In the genomic region with DNA sequence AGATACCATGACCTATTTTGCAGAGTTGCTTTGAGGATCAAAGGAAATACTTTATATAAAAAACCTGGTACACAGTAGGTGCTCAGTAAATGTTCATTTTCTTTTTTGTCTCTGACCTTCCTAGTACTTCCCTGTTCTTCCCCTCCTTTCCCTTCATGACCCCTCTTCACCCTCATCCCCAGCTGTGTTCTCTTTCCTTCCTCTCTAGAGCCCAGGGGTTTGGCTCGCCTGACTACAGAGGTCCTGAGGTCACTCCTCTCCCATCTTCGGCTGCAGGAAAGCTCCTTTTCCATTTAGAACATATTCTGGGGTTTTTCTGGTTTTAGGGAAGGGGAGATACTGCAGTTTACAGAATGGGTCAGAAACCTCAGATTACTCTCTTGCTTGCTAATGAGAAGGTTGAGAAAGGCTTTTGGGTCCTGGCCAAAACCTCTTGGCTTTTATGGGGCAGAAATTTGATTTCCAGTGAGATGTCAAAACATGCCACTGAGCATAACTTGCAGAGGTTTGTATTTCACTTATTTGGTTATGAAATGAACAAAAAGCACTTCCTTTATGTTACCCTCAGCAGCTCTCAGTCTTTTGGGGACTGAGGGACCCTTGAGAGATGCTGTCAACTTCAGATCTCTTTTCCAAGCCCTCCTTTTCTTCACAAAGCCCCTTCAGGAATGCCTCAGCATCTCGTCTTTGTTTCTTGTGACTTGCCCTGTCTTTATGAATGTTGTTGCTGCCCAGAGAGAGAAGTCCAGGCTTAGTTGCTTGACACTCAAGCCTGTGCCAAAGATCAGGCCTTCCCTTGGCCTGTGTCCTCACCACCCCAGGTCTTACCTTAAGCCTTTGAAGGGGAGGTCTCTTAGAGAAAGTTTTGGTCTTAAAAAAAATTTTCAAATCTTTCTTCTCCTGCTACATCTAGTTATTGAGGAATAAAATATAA, we compare ENCODE assay signal across 11 cellular contexts.
A peak's percentile ranks its signal among the peaks of the same experiment; 100 is the strongest.
DNase-seq lines count a peak whose midpoint lies in the region; ATAC-seq and TF ChIP-seq lines count a peak whose summit lies in the region.
"Had no signal": no experiment of that assay in that cellular context is flagged by ENCODE, and none has a peak within 500 bp of the region (broad histone marks: within the 10 kb centered on the region; RNA-seq: fewer than 3 reads in every experiment).

No MANE protein-coding gene starts in this region.

- peak; percentile 80 for DNase-seq in M059J (ENCODE audit: low read depth)
- DNase-seq in cardiac fibroblast (ENCODE audit: low read depth in 2 of 2): peak; percentile 72 to 85
- peak in 1 of 2 donors; percentile 79 for DNase-seq in tibial artery
- no peak for DNase-seq in SIG-M5 treated with dmso at 0.1 percent for 504 hours (lab: John Stamatoyannopoulos, UW; ENCODE audit: unreplicated experiment)
- no peak for DNase-seq in MM.1S
- DNase-seq: anterior cingulate cortex, DMS153, left colon, NCI-H2107 had no signal

- no peaks in the 10 kb centered on the region for H4K20me1 ChIP-seq in MM.1S (ENCODE audit: insufficient read depth, low read length)

- H3K36me3 ChIP-seq in liver (ENCODE audit: control insufficient read depth in 4 of 4, insufficient read depth in 3 of 4, low read depth in 1 of 4, low read length in 3 of 4): no peaks in the 10 kb centered on the region
- no peaks in the 10 kb centered on the region for H3K36me3 ChIP-seq in tibial artery
- H3K36me3 ChIP-seq in MM.1S (replicated peaks; ENCODE audit: insufficient read depth, low read length): no peaks in the 10 kb centered on the region

- no peaks in the 10 kb centered on the region for H3K79me2 ChIP-seq in MM.1S (ENCODE audit: low read length)

- H3K4me3 ChIP-seq in cardiac fibroblast (replicated peaks in 1 of 2; ENCODE audit: low read depth in 2 of 2, low read length in 2 of 2) (no peak overlapping the region), liver (ENCODE audit: low read depth in 1 of 3, low read length in 3 of 3) (no peak overlapping the region), tibial artery (no peak overlapping the region), MM.1S (ENCODE audit: low read length) (no peak overlapping the region)

- peak; percentile 12 to 54 for TF ChIP-seq RAD21 in liver (IDR thresholded peaks at IDR 0.05)

- H3K9me2 ChIP-seq in MM.1S (replicated peaks; ENCODE audit: insufficient read depth, low read length): no peaks in the 10 kb centered on the region

- no peak overlapping the region for H3K4me2 ChIP-seq in MM.1S (ENCODE audit: low read depth, low read length)

- H3K27ac ChIP-seq in liver (ENCODE audit: low read depth in 1 of 2, low read length in 2 of 2) (peak overlapping the region in 1 of 2 donors; percentile 20), tibial artery (peak overlapping the region; percentile 41 to 69), MM.1S (ENCODE audit: low read length) (no peak overlapping the region)

- intact Hi-C loops in tibial artery (cut with DNase I; ENCODE audit: low total_unique reads): no loop called here

- 64% methylated on average over 3 of the region's 3 CpGs for WGBS in liver

- no peaks in the 10 kb centered on the region for H3F3A ChIP-seq in MM.1S (ENCODE audit: insufficient read depth, low read length)

- H3K4me1 ChIP-seq in liver (ENCODE audit: control insufficient read depth in 4 of 4, insufficient read depth in 4 of 4, low read length in 3 of 4) (peaks cover 1 to 15% (median 9%) of the 10 kb centered on the region in 4 donors), tibial artery (peaks cover 0 to 32% (median 18%) of the 10 kb centered on the region in 4 donors), MM.1S (ENCODE audit: low read length) (no peaks in the 10 kb centered on the region)

- no peak overlapping the region for H3K9ac ChIP-seq in liver (ENCODE audit: low read depth in 1 of 2, low read length in 2 of 2)
- H3K9ac ChIP-seq in MM.1S (ENCODE audit: low read length): no peak overlapping the region

- TF ChIP-seq CTCF in cardiac fibroblast (IDR thresholded peaks at IDR 0.05; ENCODE audit: low read depth, low read length) (no peak), liver (IDR thresholded peaks at IDR 0.05; ENCODE audit: low read depth, low read length, missing input control) (no peak), tibial artery (IDR thresholded peaks at IDR 0.05) (no peak), MM.1S (IDR thresholded peaks at IDR 0.05; ENCODE audit: low read length) (no peak)

- no peaks in the 10 kb centered on the region for H3K27me3 ChIP-seq in liver (ENCODE audit: control insufficient read depth in 4 of 4, insufficient read depth in 4 of 4, low read length in 3 of 4)
- no peaks in the 10 kb centered on the region for H3K27me3 ChIP-seq in tibial artery
- no peaks in the 10 kb centered on the region for H3K27me3 ChIP-seq in MM.1S (replicated peaks; ENCODE audit: insufficient read depth, low read length)

- H3K9me3 ChIP-seq in liver (ENCODE audit: control insufficient read depth in 4 of 4, low read length in 3 of 4) (no peaks in the 10 kb centered on the region), tibial artery (no peaks in the 10 kb centered on the region), MM.1S (replicated peaks; ENCODE audit: insufficient read depth, low read length) (no peaks in the 10 kb centered on the region)

- H2AFZ ChIP-seq in MM.1S (ENCODE audit: low read length): no peak overlapping the region

- ATAC-seq in GM18861 (IDR thresholded peaks at IDR 0.05; ENCODE audit: unreplicated experiment): no peak
- ATAC-seq: left colon had no signal

TF ChIP-seq in liver, 16 proteins besides CTCF, POLR2A, EP300 and RAD21:
- TF ChIP-seq, protein P1, sequence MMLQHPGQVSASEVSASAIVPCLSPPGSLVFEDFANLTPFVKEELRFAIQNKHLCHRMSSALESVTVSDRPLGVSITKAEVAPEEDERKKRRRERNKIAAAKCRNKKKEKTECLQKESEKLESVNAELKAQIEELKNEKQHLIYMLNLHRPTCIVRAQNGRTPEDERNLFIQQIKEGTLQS (IDR thresholded peaks at IDR 0.05): no peak
- TF ChIP-seq FOXA2 (IDR thresholded peaks at IDR 0.05): no peak
- TF ChIP-seq EGR1 (IDR thresholded peaks at IDR 0.05; ENCODE audit: low read depth in 2 of 2): no peak
- TF ChIP-seq GABPA (IDR thresholded peaks at IDR 0.05 in 1 of 2, conservative IDR thresholded peaks at IDR 0.05 in 1 of 2): no peak
- TF ChIP-seq, protein P2, sequence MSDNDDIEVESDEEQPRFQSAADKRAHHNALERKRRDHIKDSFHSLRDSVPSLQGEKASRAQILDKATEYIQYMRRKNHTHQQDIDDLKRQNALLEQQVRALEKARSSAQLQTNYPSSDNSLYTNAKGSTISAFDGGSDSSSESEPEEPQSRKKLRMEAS (IDR thresholded peaks at IDR 0.05): no peak
- TF ChIP-seq RXRA (IDR thresholded peaks at IDR 0.05): peak; percentile 29 to 61
- peak; percentile 90 for TF ChIP-seq NR2F2 (IDR thresholded peaks at IDR 0.05)
- TF ChIP-seq, protein P3, sequence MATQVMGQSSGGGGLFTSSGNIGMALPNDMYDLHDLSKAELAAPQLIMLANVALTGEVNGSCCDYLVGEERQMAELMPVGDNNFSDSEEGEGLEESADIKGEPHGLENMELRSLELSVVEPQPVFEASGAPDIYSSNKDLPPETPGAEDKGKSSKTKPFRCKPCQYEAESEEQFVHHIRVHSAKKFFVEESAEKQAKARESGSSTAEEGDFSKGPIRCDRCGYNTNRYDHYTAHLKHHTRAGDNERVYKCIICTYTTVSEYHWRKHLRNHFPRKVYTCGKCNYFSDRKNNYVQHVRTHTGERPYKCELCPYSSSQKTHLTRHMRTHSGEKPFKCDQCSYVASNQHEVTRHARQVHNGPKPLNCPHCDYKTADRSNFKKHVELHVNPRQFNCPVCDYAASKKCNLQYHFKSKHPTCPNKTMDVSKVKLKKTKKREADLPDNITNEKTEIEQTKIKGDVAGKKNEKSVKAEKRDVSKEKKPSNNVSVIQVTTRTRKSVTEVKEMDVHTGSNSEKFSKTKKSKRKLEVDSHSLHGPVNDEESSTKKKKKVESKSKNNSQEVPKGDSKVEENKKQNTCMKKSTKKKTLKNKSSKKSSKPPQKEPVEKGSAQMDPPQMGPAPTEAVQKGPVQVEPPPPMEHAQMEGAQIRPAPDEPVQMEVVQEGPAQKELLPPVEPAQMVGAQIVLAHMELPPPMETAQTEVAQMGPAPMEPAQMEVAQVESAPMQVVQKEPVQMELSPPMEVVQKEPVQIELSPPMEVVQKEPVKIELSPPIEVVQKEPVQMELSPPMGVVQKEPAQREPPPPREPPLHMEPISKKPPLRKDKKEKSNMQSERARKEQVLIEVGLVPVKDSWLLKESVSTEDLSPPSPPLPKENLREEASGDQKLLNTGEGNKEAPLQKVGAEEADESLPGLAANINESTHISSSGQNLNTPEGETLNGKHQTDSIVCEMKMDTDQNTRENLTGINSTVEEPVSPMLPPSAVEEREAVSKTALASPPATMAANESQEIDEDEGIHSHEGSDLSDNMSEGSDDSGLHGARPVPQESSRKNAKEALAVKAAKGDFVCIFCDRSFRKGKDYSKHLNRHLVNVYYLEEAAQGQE (IDR thresholded peaks at IDR 0.05): no peak
- no peak for TF ChIP-seq HNF4A (conservative IDR thresholded peaks at IDR 0.05)

Comparison
In these comparisons a context has a peak if more than half of its experiments do, and no peak if none do; other contexts are left out.
1. DNase-seq: peak in M059J (single experiment) and cardiac fibroblast (2 of 2); none in SIG-M5 treated with dmso at 0.1 percent for 504 hours (single experiment) and MM.1S (single experiment).